ENCODE assay signal across 1 cellular context in genomic region chr19:6041991-6042421, GRCh38.
TF ChIP-seq lines count a peak whose summit lies in the region.

No MANE protein-coding gene starts in this region.

TF ChIP-seq in HepG2, 621 proteins besides CTCF, POLR2A, EP300 and RAD21 (continued from another document):
- no peak for TF ChIP-seq ATF2 (CRISPR knock-in tag; IDR thresholded peaks at IDR 0.05)
- TF ChIP-seq ZNF207 (IDR thresholded peaks at IDR 0.05; ENCODE audit: borderline replicate concordance), result no peak
- TF ChIP-seq HNF4G (IDR thresholded peaks at IDR 0.05; ENCODE audit: borderline replicate concordance, low read depth, low read length), result no peak
- no peak for TF ChIP-seq HNF4G (CRISPR knock-in tag; IDR thresholded peaks at IDR 0.05; ENCODE audit: borderline replicate concordance, low read depth)
- no peak for TF ChIP-seq CHD4 (IDR thresholded peaks at IDR 0.05; ENCODE audit: borderline replicate concordance, low read length)
- TF ChIP-seq ZNF121 (CRISPR knock-in tag; IDR thresholded peaks at IDR 0.05), result no peak
- TF ChIP-seq E2F2 (CRISPR knock-in tag; IDR thresholded peaks at IDR 0.05; ENCODE audit: borderline replicate concordance), result no peak
